ENCODE assay signal across 2 cellular contexts in the genomic region with DNA sequence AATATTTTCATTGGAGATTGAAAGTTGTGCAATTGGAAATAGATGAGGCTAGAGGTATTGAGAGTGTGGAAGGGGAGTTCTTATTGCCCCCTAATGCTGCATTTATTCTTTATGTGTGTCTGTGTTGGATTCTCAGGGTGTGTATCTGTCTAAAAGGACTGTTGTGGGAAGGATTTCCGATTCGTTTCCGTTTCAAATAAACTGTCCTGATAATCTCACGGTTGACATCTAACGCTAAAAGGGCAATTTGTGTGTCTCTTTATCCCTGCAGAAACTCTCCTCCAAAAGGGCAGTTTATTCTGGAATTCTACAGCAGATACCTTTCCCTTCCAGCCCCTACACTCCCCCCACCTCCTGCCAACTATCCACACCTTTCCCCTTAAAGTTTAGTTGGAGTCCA.
TF ChIP-seq lines count a peak whose summit lies in the region.

No MANE protein-coding gene starts in this region.

TF ChIP-seq in IMR-90, 13 proteins besides CTCF, POLR2A, EP300 and RAD21:
- TF ChIP-seq CHD1 (IDR thresholded peaks at IDR 0.05; ENCODE audit: low read depth, low read length) (no peak), CEBPB (IDR thresholded peaks at IDR 0.05; ENCODE audit: low read depth, low read length) (no peak), FOS (IDR thresholded peaks at IDR 0.05; ENCODE audit: low read depth, low read length) (no peak), USF2 (IDR thresholded peaks at IDR 0.05; ENCODE audit: low read depth, low read length) (no peak), RCOR1 (IDR thresholded peaks at IDR 0.05; ENCODE audit: insufficient replicate concordance, low read length) (no peak), SMC3 (IDR thresholded peaks at IDR 0.05; ENCODE audit: low read depth, low read length) (no peak), BHLHE40 (IDR thresholded peaks at IDR 0.05; ENCODE audit: low read depth, low read length) (no peak), MAZ (IDR thresholded peaks at IDR 0.05; ENCODE audit: borderline replicate concordance, low read depth, low read length) (no peak), MAFK (IDR thresholded peaks at IDR 0.05; ENCODE audit: low read depth, low read length) (no peak), MXI1 (IDR thresholded peaks at IDR 0.05; ENCODE audit: borderline replicate concordance, low read depth, low read length) (no peak), RFX5 (IDR thresholded peaks at IDR 0.05; ENCODE audit: low read depth, low read length) (no peak), NFE2L2 (IDR thresholded peaks at IDR 0.05; ENCODE audit: low read depth, low read length) (no peak)
- TF ChIP-seq, protein P1, sequence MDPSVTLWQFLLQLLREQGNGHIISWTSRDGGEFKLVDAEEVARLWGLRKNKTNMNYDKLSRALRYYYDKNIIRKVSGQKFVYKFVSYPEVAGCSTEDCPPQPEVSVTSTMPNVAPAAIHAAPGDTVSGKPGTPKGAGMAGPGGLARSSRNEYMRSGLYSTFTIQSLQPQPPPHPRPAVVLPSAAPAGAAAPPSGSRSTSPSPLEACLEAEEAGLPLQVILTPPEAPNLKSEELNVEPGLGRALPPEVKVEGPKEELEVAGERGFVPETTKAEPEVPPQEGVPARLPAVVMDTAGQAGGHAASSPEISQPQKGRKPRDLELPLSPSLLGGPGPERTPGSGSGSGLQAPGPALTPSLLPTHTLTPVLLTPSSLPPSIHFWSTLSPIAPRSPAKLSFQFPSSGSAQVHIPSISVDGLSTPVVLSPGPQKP (IDR thresholded peaks at IDR 0.05; ENCODE audit: borderline replicate concordance, low read depth, low read length): no peak
TF ChIP-seq in IMR-90: peak in this region for 0.

TF ChIP-seq in H1, 55 proteins besides CTCF, POLR2A, EP300 and RAD21:
- no peak for TF ChIP-seq CBX5 (IDR thresholded peaks at IDR 0.05; ENCODE audit: low read depth, low read length)
- no peak for TF ChIP-seq SUZ12 (IDR thresholded peaks at IDR 0.05; ENCODE audit: low read length)
- no peak for TF ChIP-seq SP1 (IDR thresholded peaks at IDR 0.05; ENCODE audit: low read depth, low read length)
- TF ChIP-seq SP2 (IDR thresholded peaks at IDR 0.05; ENCODE audit: low read length): no peak
- no peak for TF ChIP-seq POLR2AphosphoS5 (IDR thresholded peaks at IDR 0.05; ENCODE audit: low read depth, low read length)
- no peak for TF ChIP-seq ATF3 (IDR thresholded peaks at IDR 0.05; ENCODE audit: insufficient read depth, low read depth, low read length)
- TF ChIP-seq, protein P2, sequence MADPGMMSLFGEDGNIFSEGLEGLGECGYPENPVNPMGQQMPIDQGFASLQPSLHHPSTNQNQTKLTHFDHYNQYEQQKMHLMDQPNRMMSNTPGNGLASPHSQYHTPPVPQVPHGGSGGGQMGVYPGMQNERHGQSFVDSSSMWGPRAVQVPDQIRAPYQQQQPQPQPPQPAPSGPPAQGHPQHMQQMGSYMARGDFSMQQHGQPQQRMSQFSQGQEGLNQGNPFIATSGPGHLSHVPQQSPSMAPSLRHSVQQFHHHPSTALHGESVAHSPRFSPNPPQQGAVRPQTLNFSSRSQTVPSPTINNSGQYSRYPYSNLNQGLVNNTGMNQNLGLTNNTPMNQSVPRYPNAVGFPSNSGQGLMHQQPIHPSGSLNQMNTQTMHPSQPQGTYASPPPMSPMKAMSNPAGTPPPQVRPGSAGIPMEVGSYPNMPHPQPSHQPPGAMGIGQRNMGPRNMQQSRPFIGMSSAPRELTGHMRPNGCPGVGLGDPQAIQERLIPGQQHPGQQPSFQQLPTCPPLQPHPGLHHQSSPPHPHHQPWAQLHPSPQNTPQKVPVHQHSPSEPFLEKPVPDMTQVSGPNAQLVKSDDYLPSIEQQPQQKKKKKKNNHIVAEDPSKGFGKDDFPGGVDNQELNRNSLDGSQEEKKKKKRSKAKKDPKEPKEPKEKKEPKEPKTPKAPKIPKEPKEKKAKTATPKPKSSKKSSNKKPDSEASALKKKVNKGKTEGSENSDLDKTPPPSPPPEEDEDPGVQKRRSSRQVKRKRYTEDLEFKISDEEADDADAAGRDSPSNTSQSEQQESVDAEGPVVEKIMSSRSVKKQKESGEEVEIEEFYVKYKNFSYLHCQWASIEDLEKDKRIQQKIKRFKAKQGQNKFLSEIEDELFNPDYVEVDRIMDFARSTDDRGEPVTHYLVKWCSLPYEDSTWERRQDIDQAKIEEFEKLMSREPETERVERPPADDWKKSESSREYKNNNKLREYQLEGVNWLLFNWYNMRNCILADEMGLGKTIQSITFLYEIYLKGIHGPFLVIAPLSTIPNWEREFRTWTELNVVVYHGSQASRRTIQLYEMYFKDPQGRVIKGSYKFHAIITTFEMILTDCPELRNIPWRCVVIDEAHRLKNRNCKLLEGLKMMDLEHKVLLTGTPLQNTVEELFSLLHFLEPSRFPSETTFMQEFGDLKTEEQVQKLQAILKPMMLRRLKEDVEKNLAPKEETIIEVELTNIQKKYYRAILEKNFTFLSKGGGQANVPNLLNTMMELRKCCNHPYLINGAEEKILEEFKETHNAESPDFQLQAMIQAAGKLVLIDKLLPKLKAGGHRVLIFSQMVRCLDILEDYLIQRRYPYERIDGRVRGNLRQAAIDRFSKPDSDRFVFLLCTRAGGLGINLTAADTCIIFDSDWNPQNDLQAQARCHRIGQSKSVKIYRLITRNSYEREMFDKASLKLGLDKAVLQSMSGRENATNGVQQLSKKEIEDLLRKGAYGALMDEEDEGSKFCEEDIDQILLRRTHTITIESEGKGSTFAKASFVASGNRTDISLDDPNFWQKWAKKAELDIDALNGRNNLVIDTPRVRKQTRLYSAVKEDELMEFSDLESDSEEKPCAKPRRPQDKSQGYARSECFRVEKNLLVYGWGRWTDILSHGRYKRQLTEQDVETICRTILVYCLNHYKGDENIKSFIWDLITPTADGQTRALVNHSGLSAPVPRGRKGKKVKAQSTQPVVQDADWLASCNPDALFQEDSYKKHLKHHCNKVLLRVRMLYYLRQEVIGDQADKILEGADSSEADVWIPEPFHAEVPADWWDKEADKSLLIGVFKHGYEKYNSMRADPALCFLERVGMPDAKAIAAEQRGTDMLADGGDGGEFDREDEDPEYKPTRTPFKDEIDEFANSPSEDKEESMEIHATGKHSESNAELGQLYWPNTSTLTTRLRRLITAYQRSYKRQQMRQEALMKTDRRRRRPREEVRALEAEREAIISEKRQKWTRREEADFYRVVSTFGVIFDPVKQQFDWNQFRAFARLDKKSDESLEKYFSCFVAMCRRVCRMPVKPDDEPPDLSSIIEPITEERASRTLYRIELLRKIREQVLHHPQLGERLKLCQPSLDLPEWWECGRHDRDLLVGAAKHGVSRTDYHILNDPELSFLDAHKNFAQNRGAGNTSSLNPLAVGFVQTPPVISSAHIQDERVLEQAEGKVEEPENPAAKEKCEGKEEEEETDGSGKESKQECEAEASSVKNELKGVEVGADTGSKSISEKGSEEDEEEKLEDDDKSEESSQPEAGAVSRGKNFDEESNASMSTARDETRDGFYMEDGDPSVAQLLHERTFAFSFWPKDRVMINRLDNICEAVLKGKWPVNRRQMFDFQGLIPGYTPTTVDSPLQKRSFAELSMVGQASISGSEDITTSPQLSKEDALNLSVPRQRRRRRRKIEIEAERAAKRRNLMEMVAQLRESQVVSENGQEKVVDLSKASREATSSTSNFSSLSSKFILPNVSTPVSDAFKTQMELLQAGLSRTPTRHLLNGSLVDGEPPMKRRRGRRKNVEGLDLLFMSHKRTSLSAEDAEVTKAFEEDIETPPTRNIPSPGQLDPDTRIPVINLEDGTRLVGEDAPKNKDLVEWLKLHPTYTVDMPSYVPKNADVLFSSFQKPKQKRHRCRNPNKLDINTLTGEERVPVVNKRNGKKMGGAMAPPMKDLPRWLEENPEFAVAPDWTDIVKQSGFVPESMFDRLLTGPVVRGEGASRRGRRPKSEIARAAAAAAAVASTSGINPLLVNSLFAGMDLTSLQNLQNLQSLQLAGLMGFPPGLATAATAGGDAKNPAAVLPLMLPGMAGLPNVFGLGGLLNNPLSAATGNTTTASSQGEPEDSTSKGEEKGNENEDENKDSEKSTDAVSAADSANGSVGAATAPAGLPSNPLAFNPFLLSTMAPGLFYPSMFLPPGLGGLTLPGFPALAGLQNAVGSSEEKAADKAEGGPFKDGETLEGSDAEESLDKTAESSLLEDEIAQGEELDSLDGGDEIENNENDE (IDR thresholded peaks at IDR 0.05; ENCODE audit: insufficient replicate concordance, low read length): no peak
